ENCODE assay signal across 1 cellular context in genomic region chr3:173371848-173372487, GRCh38.
TF ChIP-seq lines count a peak whose summit lies in the region.

No MANE protein-coding gene starts in this region.

TF ChIP-seq in GM12878, 131 proteins besides CTCF, POLR2A, EP300 and RAD21 (continued from another document):
- TF ChIP-seq BCLAF1 (IDR thresholded peaks at IDR 0.05) (no peak), STAT3 (IDR thresholded peaks at IDR 0.05; ENCODE audit: low read depth, low read length) (no peak), YBX1 (IDR thresholded peaks at IDR 0.05) (no peak)
